In the genomic region with DNA sequence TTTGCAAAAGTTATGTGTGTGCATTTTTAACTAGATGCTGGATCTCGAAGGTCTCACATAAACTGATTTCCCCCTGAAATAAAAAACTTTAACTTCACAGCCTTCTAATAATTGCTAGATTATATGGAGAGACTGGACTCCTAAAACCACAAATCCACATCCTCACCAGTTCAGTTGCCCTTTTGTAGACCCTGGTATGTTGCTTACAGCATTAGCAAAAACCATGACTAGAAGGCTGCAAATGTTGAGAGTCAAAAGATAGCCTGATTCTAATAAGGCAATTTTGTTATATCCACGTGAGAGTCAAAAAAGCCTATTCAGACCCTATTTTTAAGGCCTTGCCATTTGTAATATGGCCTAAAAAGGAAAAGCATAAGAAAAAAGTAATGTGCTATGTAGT, we compare ENCODE assay signal across 18 cellular contexts. TPM values are rescaled to one million over a fixed set of nuclear protein-coding genes. Genes with fewer than 3 reads are reported as not detected.
DNase-seq lines count a peak whose midpoint lies in the region; ATAC-seq and TF ChIP-seq lines count a peak whose summit lies in the region.
"Had no signal": no experiment of that assay in that cellular context is flagged by ENCODE, and none has a peak within 500 bp of the region (broad histone marks: within the 10 kb centered on the region; RNA-seq: fewer than 3 reads in every experiment).

No MANE protein-coding gene starts in this region.

- no peaks in the 10 kb centered on the region for H3K36me3 ChIP-seq in sigmoid colon

- ATAC-seq in SK-N-SH treated with all-trans-retinoic acid at 6 μM for 48 hours = no peak
- no peak for ATAC-seq in HG03442 (IDR thresholded peaks at IDR 0.05; ENCODE audit: unreplicated experiment)
- no peak for ATAC-seq in GM21526 (IDR thresholded peaks at IDR 0.05; ENCODE audit: low FRiP score, unreplicated experiment)
- no peak for ATAC-seq in stimulated activated memory B cell treated with anti-CD40 and anti-IgM and Interleukin-4, amounts not matched to agents 10 μg/mL and 1 μg/mL and 100 μg/mL, for 72 hours
- ATAC-seq: HepG2 had no signal

- H3K4me3 Mint-ChIP-seq in stimulated activated memory B cell treated with anti-CD40 and anti-IgM and Interleukin-4, amounts not matched to agents 10 μg/mL and 1 μg/mL and 100 μg/mL, for 72 hours = no peak overlapping the region
- no peak overlapping the region for H3K4me3 Mint-ChIP-seq in activated T-cell treated with anti-CD3 and anti-CD28 coated beads, Interleukin-2, amount 50 U/mL, for 24 hours
- H3K4me3 Mint-ChIP-seq: activated T-helper 1 cell treated with anti-CD3 and anti-CD28 coated beads, Interleukin-12 subunit alpha, Interleukin-12 subunit beta, Interleukin-2, Interleukin-4 antibody, amounts not matched to agents 30 ng/mL and 10 ng/mL and 1 ng/mL, durations not matched to agents 14 hours and 24 hours and 36 hours; immature natural killer cell; nephron progenitor cell had no signal

- WGBS in sigmoid colon, 2 donors = 92 to 95% methylated on average over 2 of the region's 2 CpGs

- no peaks in the 10 kb centered on the region for H3K27me3 ChIP-seq in sigmoid colon

- H3K27ac ChIP-seq in sigmoid colon = peak overlapping the region; percentile 37 to 82 (median 61)

- H3K4me3 ChIP-seq in sigmoid colon = no peak overlapping the region

- H3K9me3 Mint-ChIP-seq in stimulated activated memory B cell treated with anti-CD40 and anti-IgM and Interleukin-4, amounts not matched to agents 10 μg/mL and 1 μg/mL and 100 μg/mL, for 72 hours = no peaks in the 10 kb centered on the region
- H3K9me3 Mint-ChIP-seq in activated T-cell treated with anti-CD3 and anti-CD28 coated beads, Interleukin-2, amount 50 U/mL, for 24 hours = no peaks in the 10 kb centered on the region
- H3K9me3 Mint-ChIP-seq: activated T-helper 1 cell treated with anti-CD3 and anti-CD28 coated beads, Interleukin-12 subunit alpha, Interleukin-12 subunit beta, Interleukin-2, Interleukin-4 antibody, amounts not matched to agents 30 ng/mL and 10 ng/mL and 1 ng/mL, durations not matched to agents 14 hours and 24 hours and 36 hours; immature natural killer cell; nephron progenitor cell had no signal

- no peak for TF ChIP-seq POLR2A in sigmoid colon (IDR thresholded peaks at IDR 0.05)

- DNase-seq in H4 (ENCODE audit: low spot score) (peak; percentile 30), fibroblast of peridontal ligament (ENCODE audit: extremely low read depth) (peak; percentile 70), sigmoid colon (no peak)
- no peak for DNase-seq in activated T-cell treated with anti-CD3 and anti-CD28 coated beads, Interleukin-2, amount 50 U/mL, for 24 hours
- DNase-seq: activated CD4-positive, alpha-beta T cell treated with anti-CD3 and anti-CD28 coated beads, Interleukin-2, amount 50 U/mL, for 48 hours; cerebellar nuclear complex; glutamatergic neuron; HCEC 1CT; immature natural killer cell; NCI-H187 treated with DMSO at 0.1 percent for 48 hours; nephron progenitor cell; stimulated activated CD4-positive, alpha-beta T cell treated with anti-CD3 and anti-CD28 coated beads, Interleukin-1b, Interleukin-23, amount 100 ng/mL, for 48 hours had no signal

- peaks cover 10% of the 10 kb centered on the region for H3K27me3 Mint-ChIP-seq in stimulated activated memory B cell treated with anti-CD40 and anti-IgM and Interleukin-4, amounts not matched to agents 10 μg/mL and 1 μg/mL and 100 μg/mL, for 72 hours
- H3K27me3 Mint-ChIP-seq in activated T-cell treated with anti-CD3 and anti-CD28 coated beads, Interleukin-2, amount 50 U/mL, for 24 hours = no peaks in the 10 kb centered on the region

- H3K4me1 ChIP-seq in sigmoid colon = peaks cover 0 to 76% (median 66%) of the 10 kb centered on the region in 4 donors

- no peaks in the 10 kb centered on the region for H3K4me1 Mint-ChIP-seq in stimulated activated memory B cell treated with anti-CD40 and anti-IgM and Interleukin-4, amounts not matched to agents 10 μg/mL and 1 μg/mL and 100 μg/mL, for 72 hours
- no peaks in the 10 kb centered on the region for H3K4me1 Mint-ChIP-seq in activated T-cell treated with anti-CD3 and anti-CD28 coated beads, Interleukin-2, amount 50 U/mL, for 24 hours (ENCODE audit: low read depth)
- H3K4me1 Mint-ChIP-seq: immature natural killer cell had no signal

- intact Hi-C loops in sigmoid colon (cut with DNase I) = loop anchor here (2.0 kb wide), 1 partner anchor 15 kb away; no protein-coding TSS in a partner anchor

- no peak for TF ChIP-seq EP300 in sigmoid colon (IDR thresholded peaks at IDR 0.05)

- no peak overlapping the region for H3K27ac Mint-ChIP-seq in stimulated activated memory B cell treated with anti-CD40 and anti-IgM and Interleukin-4, amounts not matched to agents 10 μg/mL and 1 μg/mL and 100 μg/mL, for 72 hours
- no peak overlapping the region for H3K27ac Mint-ChIP-seq in activated T-cell treated with anti-CD3 and anti-CD28 coated beads, Interleukin-2, amount 50 U/mL, for 24 hours
- H3K27ac Mint-ChIP-seq: activated T-helper 1 cell treated with anti-CD3 and anti-CD28 coated beads, Interleukin-12 subunit alpha, Interleukin-12 subunit beta, Interleukin-2, Interleukin-4 antibody, amounts not matched to agents 30 ng/mL and 10 ng/mL and 1 ng/mL, durations not matched to agents 14 hours and 24 hours and 36 hours; immature natural killer cell; nephron progenitor cell had no signal

- TF ChIP-seq CTCF in sigmoid colon (IDR thresholded peaks at IDR 0.05) = no peak

- no peaks in the 10 kb centered on the region for H3K9me3 ChIP-seq in sigmoid colon

- H3K36me3 Mint-ChIP-seq in stimulated activated memory B cell treated with anti-CD40 and anti-IgM and Interleukin-4, amounts not matched to agents 10 μg/mL and 1 μg/mL and 100 μg/mL, for 72 hours = no peaks in the 10 kb centered on the region
- no peaks in the 10 kb centered on the region for H3K36me3 Mint-ChIP-seq in activated T-cell treated with anti-CD3 and anti-CD28 coated beads, Interleukin-2, amount 50 U/mL, for 24 hours (ENCODE audit: low read depth)
- H3K36me3 Mint-ChIP-seq: immature natural killer cell had no signal

TF ChIP-seq in SK-N-SH treated with all-trans-retinoic acid at 6 μM for 48 hours, 23 proteins besides CTCF, POLR2A, EP300 and RAD21:
- TF ChIP-seq CSDC2 (CRISPR knock-in tag; IDR thresholded peaks at IDR 0.05) (no peak), ZNF70 (CRISPR knock-in tag; IDR thresholded peaks at IDR 0.05) (peak; percentile 72)
TF ChIP-seq in SK-N-SH treated with all-trans-retinoic acid at 6 μM for 48 hours: peak in this region for 1.

RNA-seq across cellular contexts. Expression of gene RASSF8, which starts 37.4 kb away (rescaled TPM):
- 18.8 and 19.8 TPM in 2 replicates for total RNA-seq in H4 (2014; rRNA removed; shearing (Covaris generic))
- 100 to 1,000 TPM in 1 of 4 donors, 10 to 100 TPM in 3; 74.0 to 109 (median 89.4) TPM for total RNA-seq in sigmoid colon
- polyA plus RNA-seq in sigmoid colon = 1 to 10 TPM in 2 of 3 donors, under 1 TPM in 1; 0.92 to 6.0 (median 3.1) TPM

Comparison
In these comparisons a context has a peak if more than half of its experiments do, and no peak if none do; other contexts are left out.
1. DNase-seq: peak in H4 (single experiment) and fibroblast of peridontal ligament (single experiment); none in sigmoid colon (single experiment) and activated T-cell treated with anti-CD3 and anti-CD28 coated beads, Interleukin-2, amount 50 U/mL, for 24 hours (single experiment).